Comparison of ENCODE assay signal across 1 cellular context in the genomic region with DNA sequence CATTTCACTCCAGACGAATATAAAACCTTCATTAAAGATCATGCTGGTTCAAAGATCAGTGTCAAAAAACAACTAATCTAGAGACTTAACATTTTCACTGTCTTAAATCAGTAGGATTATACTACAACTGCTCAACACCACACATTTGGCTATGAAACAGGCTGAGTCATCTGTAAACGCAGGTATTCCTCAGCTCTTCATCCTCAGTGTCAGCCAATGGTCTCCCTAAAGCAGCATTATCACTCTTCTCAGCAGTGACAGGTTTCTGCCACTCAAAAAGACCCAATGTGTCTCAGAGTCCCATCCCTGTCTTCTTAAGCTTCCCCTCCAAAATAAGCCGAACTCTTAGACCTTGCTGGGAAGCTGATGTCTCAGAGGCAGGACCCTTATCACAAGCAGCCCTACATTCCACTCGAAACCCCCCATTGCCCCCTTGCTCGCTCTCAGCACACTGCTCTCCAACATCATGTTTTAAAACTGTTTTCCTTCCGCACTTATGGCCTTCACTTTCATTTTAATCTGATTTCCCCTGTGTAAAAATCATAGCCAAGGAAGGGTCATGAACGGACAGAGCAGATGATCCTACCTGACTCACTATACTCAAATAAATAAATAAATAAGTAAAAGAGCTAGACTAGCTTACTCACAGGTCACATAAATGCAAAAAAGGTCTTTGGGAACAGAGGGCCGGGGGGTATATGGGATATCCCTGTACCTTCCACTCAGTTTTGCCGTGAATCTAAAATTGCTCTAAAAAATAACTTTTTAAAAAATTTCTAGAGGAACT.
TF ChIP-seq lines count a peak whose summit lies in the region.

No MANE protein-coding gene starts in this region.

TF ChIP-seq in K562, 482 proteins besides CTCF, POLR2A, EP300 and RAD21:
- TF ChIP-seq, protein P1, sequence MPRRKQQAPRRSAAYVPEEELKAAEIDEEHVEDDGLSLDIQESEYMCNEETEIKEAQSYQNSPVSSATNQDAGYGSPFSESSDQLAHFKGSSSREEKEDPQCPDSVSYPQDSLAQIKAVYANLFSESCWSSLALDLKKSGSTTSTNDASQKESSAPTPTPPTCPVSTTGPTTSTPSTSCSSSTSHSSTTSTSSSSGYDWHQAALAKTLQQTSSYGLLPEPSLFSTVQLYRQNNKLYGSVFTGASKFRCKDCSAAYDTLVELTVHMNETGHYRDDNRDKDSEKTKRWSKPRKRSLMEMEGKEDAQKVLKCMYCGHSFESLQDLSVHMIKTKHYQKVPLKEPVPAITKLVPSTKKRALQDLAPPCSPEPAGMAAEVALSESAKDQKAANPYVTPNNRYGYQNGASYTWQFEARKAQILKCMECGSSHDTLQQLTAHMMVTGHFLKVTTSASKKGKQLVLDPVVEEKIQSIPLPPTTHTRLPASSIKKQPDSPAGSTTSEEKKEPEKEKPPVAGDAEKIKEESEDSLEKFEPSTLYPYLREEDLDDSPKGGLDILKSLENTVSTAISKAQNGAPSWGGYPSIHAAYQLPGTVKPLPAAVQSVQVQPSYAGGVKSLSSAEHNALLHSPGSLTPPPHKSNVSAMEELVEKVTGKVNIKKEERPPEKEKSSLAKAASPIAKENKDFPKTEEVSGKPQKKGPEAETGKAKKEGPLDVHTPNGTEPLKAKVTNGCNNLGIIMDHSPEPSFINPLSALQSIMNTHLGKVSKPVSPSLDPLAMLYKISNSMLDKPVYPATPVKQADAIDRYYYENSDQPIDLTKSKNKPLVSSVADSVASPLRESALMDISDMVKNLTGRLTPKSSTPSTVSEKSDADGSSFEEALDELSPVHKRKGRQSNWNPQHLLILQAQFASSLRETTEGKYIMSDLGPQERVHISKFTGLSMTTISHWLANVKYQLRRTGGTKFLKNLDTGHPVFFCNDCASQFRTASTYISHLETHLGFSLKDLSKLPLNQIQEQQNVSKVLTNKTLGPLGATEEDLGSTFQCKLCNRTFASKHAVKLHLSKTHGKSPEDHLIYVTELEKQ (CRISPR knock-in tag; IDR thresholded peaks at IDR 0.05): no peak
- 0 out of 2 replicates have a peak, but pooled peaks have one; percentile 38 for TF ChIP-seq ZNF316 (IDR thresholded peaks at IDR 0.05)
- TF ChIP-seq NFE2 (IDR thresholded peaks at IDR 0.05; ENCODE audit: low read depth): 0 out of 2 replicates have a peak, but pooled peaks have one; percentile 34
- TF ChIP-seq FOSL1 (tag; conservative IDR thresholded peaks at IDR 0.05): no peak
- TF ChIP-seq, protein P2, sequence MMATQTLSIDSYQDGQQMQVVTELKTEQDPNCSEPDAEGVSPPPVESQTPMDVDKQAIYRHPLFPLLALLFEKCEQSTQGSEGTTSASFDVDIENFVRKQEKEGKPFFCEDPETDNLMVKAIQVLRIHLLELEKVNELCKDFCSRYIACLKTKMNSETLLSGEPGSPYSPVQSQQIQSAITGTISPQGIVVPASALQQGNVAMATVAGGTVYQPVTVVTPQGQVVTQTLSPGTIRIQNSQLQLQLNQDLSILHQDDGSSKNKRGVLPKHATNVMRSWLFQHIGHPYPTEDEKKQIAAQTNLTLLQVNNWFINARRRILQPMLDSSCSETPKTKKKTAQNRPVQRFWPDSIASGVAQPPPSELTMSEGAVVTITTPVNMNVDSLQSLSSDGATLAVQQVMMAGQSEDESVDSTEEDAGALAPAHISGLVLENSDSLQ (IDR thresholded peaks at IDR 0.05): peak; percentile 44; the same call in 1 of the 2 replicates
